Comparison of ENCODE assay signal across 20 cellular contexts in genomic region chr1:94961582-94961981, GRCh38. TPM values are rescaled to one million over a fixed set of nuclear protein-coding genes. Genes with fewer than 3 reads are reported as not detected.
DNase-seq lines count a peak whose midpoint lies in the region; ATAC-seq, FAIRE-seq and TF ChIP-seq lines count a peak whose summit lies in the region.
"Had no signal": no experiment of that assay in that cellular context is flagged by ENCODE, and none has a peak within 500 bp of the region (broad histone marks: within the 10 kb centered on the region; RNA-seq: fewer than 3 reads in every experiment).

No MANE protein-coding gene starts in this region.

- H3K9ac ChIP-seq in SU-DHL-6 (ENCODE audit: low read length): no peak overlapping the region
- no peak overlapping the region for H3K9ac ChIP-seq in HepG2 (ENCODE audit: insufficient read depth, low read depth, low read length)

- no peaks in the 10 kb centered on the region for H3K36me3 ChIP-seq in CD4-positive, CD25-positive, alpha-beta regulatory T cell (ENCODE audit: control insufficient read depth, insufficient read depth, low read length)
- H3K36me3 ChIP-seq in SU-DHL-6 (ENCODE audit: low read length) (no peaks in the 10 kb centered on the region), HepG2 (replicated peaks in 1 of 2; ENCODE audit: control insufficient read depth in 1 of 2, insufficient read depth in 2 of 2, low read length in 2 of 2) (no peaks in the 10 kb centered on the region), spleen (no peaks in the 10 kb centered on the region), suprapubic skin (no peaks in the 10 kb centered on the region)
- H3K36me3 ChIP-seq: heart right ventricle, lower lobe of right lung had no signal

- H3K4me1 ChIP-seq in CD4-positive, CD25-positive, alpha-beta regulatory T cell (ENCODE audit: control insufficient read depth, insufficient read depth, low read length, poor library complexity, severe bottlenecking): peaks cover 5% of the 10 kb centered on the region
- H3K4me1 ChIP-seq in HepG2 (ENCODE audit: insufficient read depth, low read length): peaks cover 66% of the 10 kb centered on the region
- H3K4me1 ChIP-seq in spleen: peaks cover 8 to 31% (median 23%) of the 10 kb centered on the region in 6 donors
- peaks cover 22% of the 10 kb centered on the region for H3K4me1 ChIP-seq in suprapubic skin

- no peak for ATAC-seq in CD4-positive, CD25-positive, alpha-beta regulatory T cell (ENCODE audit: low read depth in 2 of 2)
- ATAC-seq in HepG2 (peak; percentile 46), left ventricle myocardium superior (no peak)
- ATAC-seq: activated naive CD4-positive, alpha-beta T cell treated with anti-CD3 and anti-CD28 coated beads, Interleukin-2, amount 50 U/mL, for 72 hours; HCT116; Right ventricle myocardium inferior had no signal

- H3K27ac Mint-ChIP-seq in CD4-positive, CD25-positive, alpha-beta regulatory T cell: peak overlapping the region in 2 of 3 donors; percentile 48 to 94

- H3K36me3 Mint-ChIP-seq in CD4-positive, CD25-positive, alpha-beta regulatory T cell: no peaks in the 10 kb centered on the region
- H3K36me3 Mint-ChIP-seq: activated naive CD4-positive, alpha-beta T cell treated with anti-CD3 and anti-CD28 coated beads, Interleukin-2, amount 50 U/mL, for 72 hours had no signal

- H3K79me2 ChIP-seq in SU-DHL-6 (ENCODE audit: insufficient read depth, low read length): no peaks in the 10 kb centered on the region
- H3K79me2 ChIP-seq in HepG2 (ENCODE audit: insufficient read depth, low read length): no peaks in the 10 kb centered on the region

- no peak for TF ChIP-seq RAD21 in HepG2 (CRISPR knock-in tag; IDR thresholded peaks at IDR 0.05)

- no peaks in the 10 kb centered on the region for H3K9me2 ChIP-seq in SU-DHL-6 (replicated peaks; ENCODE audit: insufficient read depth, low read length)

- peak overlapping the region; percentile 38 for H2AFZ ChIP-seq in SU-DHL-6 (ENCODE audit: low read depth, low read length, severe bottlenecking)
- H2AFZ ChIP-seq in HepG2 (ENCODE audit: low read length): no peak overlapping the region

- TF ChIP-seq CTCF in SU-DHL-6 (IDR thresholded peaks at IDR 0.05; ENCODE audit: insufficient read depth, low read length, poor library complexity, severe bottlenecking): no peak
- no peak for TF ChIP-seq CTCF in HepG2 (CRISPR knock-in tag; IDR thresholded peaks at IDR 0.05)
- no peak for TF ChIP-seq CTCF in spleen (IDR thresholded peaks at IDR 0.05 in 8 of 11, conservative IDR thresholded peaks at IDR 0.05 in 3 of 11)
- no peak for TF ChIP-seq CTCF in suprapubic skin (IDR thresholded peaks at IDR 0.05)

- CTCF ChIA-PET in HepG2 (lab: Yijun Ruan, JAX; ENCODE audit: low intra/inter-chr PET ratio, low total read pairs): no interaction called here

- BruUV-seq in HepG2 (replicated peaks; lab: Mats Ljungman, UMichigan): no TSS peak

- POLR2A ChIA-PET in HepG2 (lab: Yijun Ruan, JAX): interaction anchor here (1.2 to 3.2 kb wide), 4 partner anchors 34 to 543 kb away, joined by 3 to 15 read pairs (median 4); partner anchors contain the start of genes ABCD3 and CNN3

- no peak overlapping the region for H3K4me2 ChIP-seq in SU-DHL-6 (ENCODE audit: low read depth, low read length, poor library complexity, severe bottlenecking)
- H3K4me2 ChIP-seq in HepG2 (ENCODE audit: low read depth, low read length): peak overlapping the region; percentile 58

- no peak for FAIRE-seq in HepG2 (lab: Jason Lieb, UNC)

- WGBS in HepG2 (ENCODE audit: low lambda C conversion rate): 23% methylated on average over 7 of the region's 7 CpGs
- 81 to 93% (median 92%) methylated on average over 7 of the region's 7 CpGs for WGBS in spleen, 5 donors
- 95% methylated on average over 7 of the region's 7 CpGs for WGBS in suprapubic skin

- DNase-seq in CD4-positive, CD25-positive, alpha-beta regulatory T cell: no peak
- DNase-seq in HepG2 (ENCODE audit: low spot score) (peak; percentile 57), spleen (no peak), left ventricle myocardium superior (no peak), iPS-NIHi11 (ENCODE audit: low spot score) (no peak), SKM-1 treated with dmso at 0.1 percent for 144 hours (lab: John Stamatoyannopoulos, UW; ENCODE audit: unreplicated experiment) (no peak), suprapubic skin (ENCODE audit: low spot score in 2 of 2) (no peak)
- DNase-seq: activated T-cell treated with anti-CD3 and anti-CD28 coated beads, Interleukin-2, amount 50 U/mL, for 48 hours; CD4-positive, alpha-beta memory T cell; heart right ventricle; lower lobe of right lung; NCI-H526 treated with DMSO at 0.1 percent for 48 hours; nucleus accumbens; OCI-M1; stimulated activated CD4-positive, alpha-beta T cell treated with anti-CD3 and anti-CD28 coated beads, Interleukin-12 subunit alpha, Interleukin-12 subunit beta, amount 100 ng/mL, for 4 hours had no signal

- TF ChIP-seq POLR2A in HepG2 (IDR thresholded peaks at IDR 0.05; ENCODE audit: insufficient read depth in 1 of 2, low read depth in 2 of 2, low read length in 2 of 2) (no peak), spleen (IDR thresholded peaks at IDR 0.05) (no peak), suprapubic skin (IDR thresholded peaks at IDR 0.05) (no peak)

- intact Hi-C loops in HepG2 (cut with micrococcal nuclease; ENCODE audit: unreplicated experiment): loop anchor here (5.0 kb wide), 1 partner anchor 81 kb away; no protein-coding TSS in a partner anchor
- intact Hi-C loops in spleen (cut with DNase I; ENCODE audit: low total_unique reads): no loop called here
- intact Hi-C loops in left ventricle myocardium superior (cut with micrococcal nuclease): no loop called here

- no peaks in the 10 kb centered on the region for H3K9me3 ChIP-seq in CD4-positive, CD25-positive, alpha-beta regulatory T cell (ENCODE audit: control insufficient read depth in 2 of 2, low read length in 2 of 2)
- H3K9me3 ChIP-seq in SU-DHL-6 (ENCODE audit: insufficient read depth, low read length) (no peaks in the 10 kb centered on the region), HepG2 (ENCODE audit: low read length) (no peaks in the 10 kb centered on the region), spleen (no peaks in the 10 kb centered on the region), suprapubic skin (no peaks in the 10 kb centered on the region)
- H3K9me3 ChIP-seq: heart right ventricle, lower lobe of right lung had no signal

- H3K9me3 Mint-ChIP-seq in CD4-positive, CD25-positive, alpha-beta regulatory T cell: peaks cover 0 to 2% (median 0%) of the 10 kb centered on the region in 7 donors
- H3K9me3 Mint-ChIP-seq: activated naive CD4-positive, alpha-beta T cell treated with anti-CD3 and anti-CD28 coated beads, Interleukin-2, amount 50 U/mL, for 72 hours; CD4-positive, alpha-beta memory T cell had no signal

- H3K4me3 Mint-ChIP-seq in CD4-positive, CD25-positive, alpha-beta regulatory T cell: peak overlapping the region in 3 of 4 donors; percentile 15 to 89 (median 68)

- no peaks in the 10 kb centered on the region for H3K27me3 ChIP-seq in CD4-positive, CD25-positive, alpha-beta regulatory T cell (ENCODE audit: control insufficient read depth, insufficient read depth, low read length)
- H3K27me3 ChIP-seq in SU-DHL-6 (ENCODE audit: low read length): no peaks in the 10 kb centered on the region
- no peaks in the 10 kb centered on the region for H3K27me3 ChIP-seq in HepG2 (ENCODE audit: control insufficient read depth in 1 of 2, insufficient read depth in 2 of 2, low read length in 2 of 2)
- no peaks in the 10 kb centered on the region for H3K27me3 ChIP-seq in spleen (replicated peaks in 1 of 7)
- H3K27me3 ChIP-seq in suprapubic skin: no peaks in the 10 kb centered on the region
- H3K27me3 ChIP-seq: heart right ventricle had no signal

- H3K27ac ChIP-seq in CD4-positive, CD25-positive, alpha-beta regulatory T cell (ENCODE audit: insufficient read depth, low read length, poor library complexity, severe bottlenecking): no peak overlapping the region
- H3K27ac ChIP-seq in SU-DHL-6 (ENCODE audit: low read depth, low read length): no peak overlapping the region
- peak overlapping the region; percentile 96 for H3K27ac ChIP-seq in HepG2 (ENCODE audit: extremely low read length, insufficient read depth, low read length)
- peak overlapping the region in 5 of 8 donors; percentile 82 to 89 (median 86) for H3K27ac ChIP-seq in spleen
- no peak overlapping the region for H3K27ac ChIP-seq in suprapubic skin
- H3K27ac ChIP-seq: epithelial cell of prostate had no signal

- H3F3A ChIP-seq in SU-DHL-6 (ENCODE audit: insufficient read depth): no peaks in the 10 kb centered on the region

- peaks cover 7 to 31% (median 13%) of the 10 kb centered on the region in 4 donors for H3K4me1 Mint-ChIP-seq in CD4-positive, CD25-positive, alpha-beta regulatory T cell

- in situ Hi-C loops in HepG2 (cut with HindIII; ENCODE audit: extremely low pct_ligation_motif_present, low pct_unique_long_range_greater_than_20kb): no loop called here

- H4K20me1 ChIP-seq in SU-DHL-6 (ENCODE audit: low read depth, low read length): no peaks in the 10 kb centered on the region
- no peaks in the 10 kb centered on the region for H4K20me1 ChIP-seq in HepG2 (ENCODE audit: insufficient read depth, low read length)

- TF ChIP-seq EP300 in HepG2 (IDR thresholded peaks at IDR 0.05; ENCODE audit: low read depth in 2 of 2, low read length in 2 of 2): peak in 1 of 2 experiments; percentile 75; a peak in 2 of 4 replicates
- no peak for TF ChIP-seq EP300 in HepG2 (CRISPR knock-in tag; IDR thresholded peaks at IDR 0.05; ENCODE audit: borderline replicate concordance)
- no peak for TF ChIP-seq EP300 in suprapubic skin (IDR thresholded peaks at IDR 0.05)

- H3K27me3 Mint-ChIP-seq in CD4-positive, CD25-positive, alpha-beta regulatory T cell: no peaks in the 10 kb centered on the region
- H3K27me3 Mint-ChIP-seq: CD4-positive, alpha-beta memory T cell had no signal

- H3K4me3 ChIP-seq in CD4-positive, CD25-positive, alpha-beta regulatory T cell (ENCODE audit: low read depth, low read length): no peak overlapping the region
- H3K4me3 ChIP-seq in SU-DHL-6 (ENCODE audit: insufficient read depth, low read length, poor library complexity, severe bottlenecking) (no peak overlapping the region), HepG2 (replicated peaks in 1 of 3; ENCODE audit: insufficient read depth in 1 of 3, low read depth in 2 of 3, low read length in 3 of 3) (peak overlapping the region in 1 of 3 experiments; percentile 45; a peak in 1 of 6 replicates), spleen (no peak overlapping the region), suprapubic skin (no peak overlapping the region)

RNA-seq across cellular contexts. Expression of gene CNN3, which starts 34.7 kb away (rescaled TPM):
- total RNA-seq in CD4-positive, CD25-positive, alpha-beta regulatory T cell: 1.0 TPM
- 1 to 10 TPM in 3 of 4 donors, under 1 TPM in 1; 1.00 to 8.7 (median 3.1) TPM for polyA plus RNA-seq in CD4-positive, CD25-positive, alpha-beta regulatory T cell
- total RNA-seq in HepG2 (2016; rRNA removed; fragmentation: Illumina TruSeq; extraction: Trizol): 223 and 290 TPM in 2 replicates
- 57.3 and 60.4 TPM in 2 replicates for total RNA-seq in HepG2 (2016; cell fraction: cytosol; rRNA removed; fragmentation: Illumina TruSeq; extraction: Trizol; ENCODE audit: low read depth)
- total RNA-seq in HepG2 (2016; cell fraction: insoluble cytoplasmic fraction; rRNA removed; fragmentation: Illumina TruSeq; extraction: Trizol): 203 and 275 TPM in 2 replicates
- 122 and 123 TPM in 2 replicates for total RNA-seq in HepG2 (2016; cell fraction: membrane; rRNA removed; fragmentation: Illumina TruSeq; extraction: Trizol)
- 101 and 120 TPM in 2 replicates for total RNA-seq in HepG2 (2016; cell fraction: nucleus; rRNA removed; fragmentation: Illumina TruSeq; extraction: Trizol)
- 97.4 and 113 TPM in 2 replicates for polyA plus RNA-seq in HepG2 (2011; rRNA removed)
- 59.4 and 80.2 TPM in 2 replicates for polyA plus RNA-seq in HepG2 (2011; cell fraction: cytosol; rRNA removed)
- 44.3 and 48.4 TPM in 2 replicates for polyA plus RNA-seq in HepG2 (2011; cell fraction: nucleus; rRNA removed)
- 105 and 127 TPM in 2 replicates for polyA plus RNA-seq in HepG2 (2012)
- polyA plus RNA-seq in HepG2 (2016; cell fraction: cytosol; fragmentation: Illumina TruSeq; extraction: Trizol; ENCODE audit: low read depth): 34.4 and 42.1 TPM in 2 replicates
- 302 and 322 TPM in 2 replicates for polyA plus RNA-seq in HepG2 (2016; cell fraction: insoluble cytoplasmic fraction; fragmentation: Illumina TruSeq; extraction: Trizol; ENCODE audit: low read depth)
- polyA plus RNA-seq in HepG2 (2016; cell fraction: membrane; fragmentation: Illumina TruSeq; extraction: Trizol; ENCODE audit: low read depth): 71.0 and 76.9 TPM in 2 replicates
- 152 and 159 TPM in 2 replicates for polyA plus RNA-seq in HepG2 (2016; cell fraction: nucleus; fragmentation: Illumina TruSeq; extraction: Trizol; ENCODE audit: insufficient read depth, low read depth)
- 63.8 TPM in 1 of 2 replicates, not detected in the other for polyA minus RNA-seq in HepG2 (2011; rRNA and poly(A)+ RNA removed; ENCODE audit: low replicate concordance)
- 86.9 and 93.5 TPM in 2 replicates for polyA minus RNA-seq in HepG2 (2011; cell fraction: cytosol; rRNA and poly(A)+ RNA removed)
- polyA minus RNA-seq in HepG2 (2011; cell fraction: nucleus; rRNA and poly(A)+ RNA removed): 71.3 and 77.3 TPM in 2 replicates
- 100 to 1,000 TPM in 6 of 7 donors, 10 to 100 TPM in 1; 83.8 to 124 (median 111) TPM for total RNA-seq in spleen
- polyA plus RNA-seq in spleen: 10 to 100 TPM; 27.4 to 94.1 (median 54.8) TPM
- 51.8 TPM for total RNA-seq in left ventricle myocardium superior
- 10 to 100 TPM; 52.3 to 73.7 (median 58.6) TPM for total RNA-seq in suprapubic skin

Comparison
In these comparisons a context has a peak if more than half of its experiments do, and no peak if none do; other contexts are left out.
1. H3K27ac ChIP-seq: peak in HepG2 (single experiment) and spleen (5 of 8); none in CD4-positive, CD25-positive, alpha-beta regulatory T cell (single experiment), SU-DHL-6 (single experiment) and suprapubic skin (single experiment).
2. RNA of gene CNN3, which starts 34.7 kb away (total RNA-seq): 57.3 to 290 TPM in HepG2, 83.8 to 124 TPM in spleen, 52.3 to 73.7 TPM in suprapubic skin and 51.8 TPM in left ventricle myocardium superior (single experiment); 1.0 TPM in CD4-positive, CD25-positive, alpha-beta regulatory T cell (single experiment); every median in the first group is over 10 times any median in the second.